In genomic region chr7:1043552-1044188, GRCh38 we compare ENCODE assay signal across 8 cellular contexts. TPM values are rescaled to one million over a fixed set of nuclear protein-coding genes. Genes with fewer than 3 reads are reported as not detected.
DNase-seq lines count a peak whose midpoint lies in the region; ATAC-seq, FAIRE-seq and TF ChIP-seq lines count a peak whose summit lies in the region.

No MANE protein-coding gene starts in this region.

- DNase-seq in HTR-8/SVneo (ENCODE audit: insufficient read length, low spot score) (no peak), keratinocyte (ENCODE audit: low read depth, low spot score) (no peak), GM13976 (ENCODE audit: low spot score) (no peak), NCI-H1694 treated with DMSO at 0.1 percent for 48 hours (lab: John Stamatoyannopoulos, UW) (no peak)
- no peak for DNase-seq in activated naive CD8-positive, alpha-beta T cell treated with anti-CD3 and anti-CD28 coated beads, Interleukin-2, amount 10 ng/mL, durations not matched to agents 7 days and 5 days
- DNase-seq in stimulated activated naive B cell treated with anti-CD40 and anti-IgM and Interleukin-4, amounts not matched to agents 10 μg/mL and 1 μg/mL and 100 μg/mL, for 72 hours = no peak

- peak overlapping the region; percentile 76 for H3K4me3 Mint-ChIP-seq in activated naive CD8-positive, alpha-beta T cell treated with anti-CD3 and anti-CD28 coated beads, Interleukin-2, amount 10 ng/mL, durations not matched to agents 7 days and 5 days
- peak overlapping the region; percentile 70 to 81 for H3K4me3 Mint-ChIP-seq in stimulated activated naive B cell treated with anti-CD40 and anti-IgM and Interleukin-4, amounts not matched to agents 10 μg/mL and 1 μg/mL and 100 μg/mL, for 72 hours

- H3K27ac ChIP-seq in keratinocyte (ENCODE audit: control insufficient read depth, insufficient read depth, low read length) = peak overlapping the region; percentile 59

- peaks cover 48% of the 10 kb centered on the region for H3K4me1 Mint-ChIP-seq in activated naive CD8-positive, alpha-beta T cell treated with anti-CD3 and anti-CD28 coated beads, Interleukin-2, amount 10 ng/mL, durations not matched to agents 7 days and 5 days
- peaks cover 21 to 36% of the 10 kb centered on the region in 2 donors for H3K4me1 Mint-ChIP-seq in stimulated activated naive B cell treated with anti-CD40 and anti-IgM and Interleukin-4, amounts not matched to agents 10 μg/mL and 1 μg/mL and 100 μg/mL, for 72 hours

- dilution Hi-C loops in keratinocyte (cut with MboI; ENCODE audit: extremely low pct_ligation_motif_present, low sequenced_read_pairs) = no loop called here

- H4K20me1 ChIP-seq in keratinocyte (ENCODE audit: control insufficient read depth, extremely low read depth, insufficient read depth, low read length) = peaks cover 11% of the 10 kb centered on the region

- POLR2A ChIA-PET in activated naive CD8-positive, alpha-beta T cell treated with anti-CD3 and anti-CD28 coated beads, Interleukin-2, amount 10 ng/mL, durations not matched to agents 7 days and 5 days (lab: Charles Lee) = interaction anchor here (1.0 to 1.5 kb wide), 4 partner anchors 16 to 69 kb away, joined by 3 to 5 read pairs (median 3); no protein-coding TSS in a partner anchor

- in situ Hi-C loops in GM13976 (cut with MboI; ENCODE audit: low sequenced_read_pairs, unreplicated experiment) = no loop called here

- no peak for ATAC-seq in activated naive CD8-positive, alpha-beta T cell treated with anti-CD3 and anti-CD28 coated beads, Interleukin-2, amount 10 ng/mL, durations not matched to agents 7 days and 5 days (ENCODE audit: low read depth)
- no peak for ATAC-seq in stimulated activated naive B cell treated with anti-CD40 and anti-IgM and Interleukin-4, amounts not matched to agents 10 μg/mL and 1 μg/mL and 100 μg/mL, for 72 hours (replicated peaks)
- ATAC-seq in GM21367 (IDR thresholded peaks at IDR 0.05; ENCODE audit: unreplicated experiment) = no peak
- ATAC-seq in GM18867 (IDR thresholded peaks at IDR 0.05; ENCODE audit: unreplicated experiment) = no peak

- H3K27me3 ChIP-seq in keratinocyte (ENCODE audit: control insufficient read depth, extremely low read depth, insufficient read depth, low read length) = no peaks in the 10 kb centered on the region

- FAIRE-seq in HTR-8/SVneo (lab: Jason Lieb, UNC) = peak; percentile 72
- FAIRE-seq in keratinocyte (lab: Jason Lieb, UNC) = no peak

- H3K9me3 Mint-ChIP-seq in activated naive CD8-positive, alpha-beta T cell treated with anti-CD3 and anti-CD28 coated beads, Interleukin-2, amount 10 ng/mL, durations not matched to agents 7 days and 5 days = no peaks in the 10 kb centered on the region
- no peaks in the 10 kb centered on the region for H3K9me3 Mint-ChIP-seq in stimulated activated naive B cell treated with anti-CD40 and anti-IgM and Interleukin-4, amounts not matched to agents 10 μg/mL and 1 μg/mL and 100 μg/mL, for 72 hours

- H3K4me2 ChIP-seq in keratinocyte (ENCODE audit: control insufficient read depth, extremely low read depth, insufficient read depth, low read depth, low read length) = peak overlapping the region; percentile 92

- H3K27ac Mint-ChIP-seq in activated naive CD8-positive, alpha-beta T cell treated with anti-CD3 and anti-CD28 coated beads, Interleukin-2, amount 10 ng/mL, durations not matched to agents 7 days and 5 days = peak overlapping the region; percentile 70
- H3K27ac Mint-ChIP-seq in stimulated activated naive B cell treated with anti-CD40 and anti-IgM and Interleukin-4, amounts not matched to agents 10 μg/mL and 1 μg/mL and 100 μg/mL, for 72 hours = peak overlapping the region; percentile 56

- H3K79me2 ChIP-seq in keratinocyte (ENCODE audit: control insufficient read depth, insufficient read depth, low read length) = peaks cover 13% of the 10 kb centered on the region

- peak overlapping the region; percentile 4 to 67 (median 62) for H3K4me3 ChIP-seq in keratinocyte (ENCODE audit: control insufficient read depth in 2 of 3, extremely low read depth in 1 of 3, insufficient read depth in 2 of 3, low read depth in 1 of 3, low read length in 3 of 3)

- peaks cover 13% of the 10 kb centered on the region for H3K4me1 ChIP-seq in keratinocyte (ENCODE audit: control insufficient read depth, extremely low read depth, insufficient read depth, low read length)

- peaks cover 4% of the 10 kb centered on the region for H3K27me3 Mint-ChIP-seq in activated naive CD8-positive, alpha-beta T cell treated with anti-CD3 and anti-CD28 coated beads, Interleukin-2, amount 10 ng/mL, durations not matched to agents 7 days and 5 days
- peaks cover 0 to 4% of the 10 kb centered on the region in 2 donors for H3K27me3 Mint-ChIP-seq in stimulated activated naive B cell treated with anti-CD40 and anti-IgM and Interleukin-4, amounts not matched to agents 10 μg/mL and 1 μg/mL and 100 μg/mL, for 72 hours

- no peaks in the 10 kb centered on the region for H3K9me3 ChIP-seq in keratinocyte (ENCODE audit: control insufficient read depth, low read depth, low read length)

- TF ChIP-seq CTCF in keratinocyte (optimal IDR thresholded peaks at IDR 0.05 in 1 of 3, IDR thresholded peaks at IDR 0.05 in 1 of 3, conservative IDR thresholded peaks at IDR 0.05 in 1 of 3; ENCODE audit: extremely low read depth in 1 of 3, insufficient read depth in 2 of 3, low read length in 3 of 3) = no peak
- TF ChIP-seq CTCF in GM13976 (IDR thresholded peaks at IDR 0.05; ENCODE audit: borderline replicate concordance, control extremely low read depth, extremely low read depth, insufficient read depth, missing control alignments) = no peak

- peak overlapping the region; percentile 68 for H3K9ac ChIP-seq in keratinocyte (ENCODE audit: control insufficient read depth, extremely low read depth, insufficient read depth, low read length)

- H3K9me1 ChIP-seq in keratinocyte (ENCODE audit: control insufficient read depth, extremely low read depth, insufficient read depth, low read length) = no peaks in the 10 kb centered on the region

- H3K36me3 Mint-ChIP-seq in activated naive CD8-positive, alpha-beta T cell treated with anti-CD3 and anti-CD28 coated beads, Interleukin-2, amount 10 ng/mL, durations not matched to agents 7 days and 5 days = no peaks in the 10 kb centered on the region
- no peaks in the 10 kb centered on the region for H3K36me3 Mint-ChIP-seq in stimulated activated naive B cell treated with anti-CD40 and anti-IgM and Interleukin-4, amounts not matched to agents 10 μg/mL and 1 μg/mL and 100 μg/mL, for 72 hours

- H2AFZ ChIP-seq in keratinocyte (ENCODE audit: control insufficient read depth, low read length) = peak overlapping the region; percentile 32

- H3K36me3 ChIP-seq in keratinocyte (ENCODE audit: control insufficient read depth in 2 of 2, extremely low read depth in 1 of 2, insufficient read depth in 2 of 2, low read length in 2 of 2) = no peaks in the 10 kb centered on the region

RNA-seq across cellular contexts. Expression of gene GPR146, which starts 0.7 kb away (rescaled TPM):
- total RNA-seq in activated naive CD8-positive, alpha-beta T cell treated with anti-CD3 and anti-CD28 coated beads, Interleukin-2, amount 10 ng/mL, durations not matched to agents 7 days and 5 days = 1 to 10 TPM; 2.1 to 4.1 TPM
- 0.13 to 0.24 TPM (median 0.15 TPM) in 3 replicates for polyA plus RNA-seq in keratinocyte
- polyA plus RNA-seq in keratinocyte (2011; ENCODE audit: low read depth) = 0.14 TPM
- 0.10 TPM in 1 of 2 replicates, not detected in the other for polyA plus RNA-seq in keratinocyte (2011; cell fraction: cytosol; rRNA removed)
- polyA plus RNA-seq in keratinocyte (2011; cell fraction: nucleus; rRNA removed) = 0.16 and 0.23 TPM in 2 replicates
- 0.23 TPM in 1 of 2 replicates, not detected in the other for polyA plus RNA-seq in keratinocyte (2012; ENCODE audit: low replicate concordance)
- polyA minus RNA-seq in keratinocyte = 0.20 TPM in 1 of 3 replicates, not detected in the others
- not detected for polyA minus RNA-seq in keratinocyte (2011; cell fraction: cytosol; rRNA and poly(A)+ RNA removed)
- polyA minus RNA-seq in keratinocyte (2011; cell fraction: nucleus; rRNA and poly(A)+ RNA removed) = not detected in 2 replicates

RNA-seq across cellular contexts. Expression of gene GPER1, which starts 44.2 kb away (rescaled TPM):
- total RNA-seq in activated naive CD8-positive, alpha-beta T cell treated with anti-CD3 and anti-CD28 coated beads, Interleukin-2, amount 10 ng/mL, durations not matched to agents 7 days and 5 days = under 1 TPM; 0.19 to 0.26 TPM
- 0.05 to 0.21 TPM (median 0.08 TPM) in 3 replicates for polyA plus RNA-seq in keratinocyte
- not detected for polyA plus RNA-seq in keratinocyte (2011; ENCODE audit: low read depth)
- 0.04 and 0.12 TPM in 2 replicates for polyA plus RNA-seq in keratinocyte (2011; cell fraction: cytosol; rRNA removed)
- polyA plus RNA-seq in keratinocyte (2011; cell fraction: nucleus; rRNA removed) = 0.09 and 0.13 TPM in 2 replicates
- polyA plus RNA-seq in keratinocyte (2012; ENCODE audit: low replicate concordance) = 0.10 and 0.39 TPM in 2 replicates
- not detected in 3 replicates for polyA minus RNA-seq in keratinocyte
- not detected for polyA minus RNA-seq in keratinocyte (2011; cell fraction: cytosol; rRNA and poly(A)+ RNA removed)
- not detected in 2 replicates for polyA minus RNA-seq in keratinocyte (2011; cell fraction: nucleus; rRNA and poly(A)+ RNA removed)
